In genomic region chr10:44922826-44923545, GRCh38 we compare ENCODE assay signal across 1 cellular context.
TF ChIP-seq lines count a peak whose summit lies in the region.

No MANE protein-coding gene starts in this region.

TF ChIP-seq in HEK293, 187 proteins besides CTCF, POLR2A, EP300 and RAD21 (continued from another document):
- TF ChIP-seq ZNF518A (tag by site-specific recombination; conservative IDR thresholded peaks at IDR 0.05; ENCODE audit: low read depth): no peak
- TF ChIP-seq ZNF248 (tag by site-specific recombination; IDR thresholded peaks at IDR 0.05): no peak
- TF ChIP-seq BCL11A (tag by site-specific recombination; IDR thresholded peaks at IDR 0.05; ENCODE audit: low read depth): no peak
